In genomic region chr1:63230722-63231121, GRCh38 we compare ENCODE assay signal across 24 cellular contexts.
"Had no signal": no experiment of that assay in that cellular context is flagged by ENCODE, and none has a peak within 500 bp of the region (broad histone marks: within the 10 kb centered on the region; RNA-seq: fewer than 3 reads in every experiment).

No MANE protein-coding gene starts in this region.

- H3K9me3 ChIP-seq: neutrophil, right lobe of liver, testis, thyroid gland had no signal

- ATAC-seq: natural killer cell; right lobe of liver; stimulated activated naive B cell treated with anti-CD40 and anti-IgM and Interleukin-4, amounts not matched to agents 10 μg/mL and 1 μg/mL and 100 μg/mL, for 72 hours; stimulated activated naive CD8-positive, alpha-beta T cell treated with anti-CD3 and anti-CD28 coated beads, Interleukin-15, Interleukin-2, amounts not matched to agents 100 U/mL and 50 U/mL, for 24 hours had no signal

- H3K4me1 Mint-ChIP-seq: mesothelial cell of epicardium; naive B cell; natural killer cell; neural progenitor cell; stimulated activated naive B cell treated with anti-CD40 and anti-IgM and Interleukin-4, amounts not matched to agents 10 μg/mL and 1 μg/mL and 100 μg/mL, for 72 hours had no signal

- H3K4me3 Mint-ChIP-seq: mesothelial cell of epicardium; naive B cell; natural killer cell; nephron progenitor cell; neural progenitor cell; stimulated activated naive B cell treated with anti-CD40 and anti-IgM and Interleukin-4, amounts not matched to agents 10 μg/mL and 1 μg/mL and 100 μg/mL, for 72 hours had no signal

- H3K27ac ChIP-seq: left ventricle myocardium inferior, neural progenitor cell, neutrophil, parathyroid adenoma, right atrium auricular region, right lobe of liver, stomach, testis, thyroid gland, transverse colon, upper lobe of left lung, vagina had no signal

- DNase-seq: islet precursor cell; left ventricle myocardium inferior; naive B cell; natural killer cell; nephron progenitor cell; occipital lobe; right lobe of liver; stimulated activated CD4-positive, alpha-beta T cell treated with anti-CD3 and anti-CD28 coated beads, Interleukin-1b, Interleukin-23, amount 100 ng/mL, for 48 hours; stimulated activated CD4-positive, alpha-beta T cell treated with anti-CD3 and anti-CD28 coated beads, Interleukin-2, amount 100 ng/mL, for 48 hours; stimulated activated naive B cell treated with anti-CD40 and anti-IgM and Interleukin-4, amounts not matched to agents 10 μg/mL and 1 μg/mL and 100 μg/mL, for 72 hours; stimulated activated naive CD8-positive, alpha-beta T cell treated with anti-CD3 and anti-CD28 coated beads, Interleukin-15, Interleukin-2, amounts not matched to agents 100 U/mL and 50 U/mL, for 24 hours; stomach; testis; thyroid gland; transverse colon; upper lobe of left lung had no signal

- H3K4me3 ChIP-seq: left ventricle myocardium inferior, lung, neural progenitor cell, right atrium auricular region, right lobe of liver, smooth muscle cell, stomach, testis, thyroid gland, transverse colon, upper lobe of left lung, vagina had no signal

- H3K36me3 ChIP-seq: left ventricle myocardium inferior, neural progenitor cell, neutrophil, right atrium auricular region, right lobe of liver, stomach, thyroid gland, transverse colon, upper lobe of left lung, vagina had no signal

- H3K36me3 Mint-ChIP-seq: naive B cell; natural killer cell; neural progenitor cell; stimulated activated naive B cell treated with anti-CD40 and anti-IgM and Interleukin-4, amounts not matched to agents 10 μg/mL and 1 μg/mL and 100 μg/mL, for 72 hours had no signal

- H3K27ac Mint-ChIP-seq: mesothelial cell of epicardium; naive B cell; natural killer cell; nephron progenitor cell; neural progenitor cell; stimulated activated naive B cell treated with anti-CD40 and anti-IgM and Interleukin-4, amounts not matched to agents 10 μg/mL and 1 μg/mL and 100 μg/mL, for 72 hours had no signal

- H3K4me1 ChIP-seq: left ventricle myocardium inferior, neural progenitor cell, parathyroid adenoma, right atrium auricular region, right lobe of liver, stomach, testis, thyroid gland, transverse colon, upper lobe of left lung, vagina had no signal

- H3K27me3 ChIP-seq: neural progenitor cell, neutrophil, right atrium auricular region, right lobe of liver, stomach, testis, thyroid gland, transverse colon, upper lobe of left lung, vagina had no signal
